ENCODE assay signal across 27 cellular contexts in the genomic region with DNA sequence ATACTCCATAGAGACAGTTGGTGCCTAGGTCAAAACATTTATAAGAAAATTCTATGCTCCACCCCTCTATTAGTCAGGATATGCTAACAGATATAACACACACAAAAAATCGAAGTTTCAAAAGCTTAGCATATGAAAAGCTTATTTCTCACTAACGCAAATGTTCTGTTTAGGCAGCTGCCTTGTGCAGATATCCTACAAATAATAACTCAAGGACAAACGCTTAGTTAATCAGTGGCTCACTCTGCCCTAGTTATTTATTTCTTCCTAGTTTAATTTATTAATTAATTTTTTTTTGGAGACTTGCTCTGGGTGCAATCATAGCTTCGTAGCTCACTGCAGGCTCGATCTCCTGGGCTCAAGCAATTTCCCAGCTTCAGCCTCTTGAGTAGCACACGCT.
"Had no signal": no experiment of that assay in that cellular context is flagged by ENCODE, and none has a peak within 500 bp of the region (broad histone marks: within the 10 kb centered on the region; RNA-seq: fewer than 3 reads in every experiment).

No MANE protein-coding gene starts in this region.

- H3K4me1 ChIP-seq: stomach, suprapubic skin, testis, thyroid gland, tibial artery, tibial nerve, transverse colon, upper lobe of left lung, upper lobe of right lung, uterus, vagina had no signal

- DNase-seq: stimulated activated CD4-positive, alpha-beta T cell treated with anti-CD3 and anti-CD28 coated beads, Interleukin-2, amount 100 ng/mL, for 48 hours; stimulated activated CD4-positive, alpha-beta T cell treated with anti-CD3 and anti-CD28 coated beads, Interleukin-4, amount 100 ng/mL, for 1 hour; stimulated activated CD4-positive, alpha-beta T cell treated with anti-CD3 and anti-CD28 coated beads, Interleukin-4, amount 100 ng/mL, for 24 hours; stimulated activated CD4-positive, alpha-beta T cell treated with anti-CD3 and anti-CD28 coated beads, Interleukin-4, amount 100 ng/mL, for 4 hours; stimulated activated CD8-positive, alpha-beta memory T cell treated with anti-CD3 and anti-CD28 coated beads, Interleukin-4, amount 100 ng/mL, for 48 hours; stimulated activated naive B cell treated with anti-CD40 and anti-IgM and Interleukin-4, amounts not matched to agents 10 μg/mL and 1 μg/mL and 100 μg/mL, for 72 hours; stimulated activated naive CD4-positive, alpha-beta T cell; stimulated activated naive CD4-positive, alpha-beta T cell treated with Interleukin-2 at 50 U/mL for 16 hours; stimulated activated naive CD8-positive, alpha-beta T cell treated with anti-CD3 and anti-CD28 coated beads, Interleukin-15, amount 100 ng/mL, for 72 hours; stimulated activated naive CD8-positive, alpha-beta T cell treated with anti-CD3 and anti-CD28 coated beads, Interleukin-15, Interleukin-2, amounts not matched to agents 100 U/mL and 50 U/mL, for 24 hours; stomach; substantia nigra; testis; thyroid gland; tibial artery; transverse colon; trophoblast cell; upper lobe of left lung; upper lobe of right lung; uterus had no signal

- H3K36me3 ChIP-seq: stomach, suprapubic skin, thoracic aorta, thyroid gland, tibial artery, tibial nerve, transverse colon, upper lobe of left lung, upper lobe of right lung, uterus, vagina had no signal

- FAIRE-seq: urothelium cell line had no signal

- H3K9me3 ChIP-seq: suprapubic skin, testis, thoracic aorta, thyroid gland, tibial artery, tibial nerve, transverse colon, upper lobe of left lung, upper lobe of right lung, uterus, vagina had no signal

- H3K27me3 ChIP-seq: stomach, suprapubic skin, testis, thyroid gland, tibial artery, tibial nerve, transverse colon, upper lobe of left lung, upper lobe of right lung, uterus, vagina had no signal

- H3K4me3 ChIP-seq: stomach, suprapubic skin, testis, thoracic aorta, thyroid gland, tibial artery, tibial nerve, transverse colon, upper lobe of left lung, upper lobe of right lung, uterus, vagina had no signal

- ATAC-seq: stimulated activated effector memory CD8-positive, alpha-beta T cell treated with anti-CD3 and anti-CD28 coated beads, Interleukin-12 subunit alpha, Interleukin-12 subunit beta, amount 100 ng/mL, for 72 hours; stimulated activated memory B cell treated with anti-CD40 and anti-IgM and Interleukin-4, amounts not matched to agents 10 μg/mL and 1 μg/mL and 100 μg/mL, for 72 hours; stimulated activated naive B cell treated with anti-CD40 and anti-IgM and Interleukin-4, amounts not matched to agents 10 μg/mL and 1 μg/mL and 100 μg/mL, for 72 hours; stimulated activated naive CD8-positive, alpha-beta T cell treated with anti-CD3 and anti-CD28 coated beads, Interleukin-15, amount 100 ng/mL, for 72 hours; stimulated activated naive CD8-positive, alpha-beta T cell treated with anti-CD3 and anti-CD28 coated beads, Interleukin-15, Interleukin-2, amounts not matched to agents 100 U/mL and 50 U/mL, for 24 hours; upper lobe of right lung had no signal

- H3K27ac ChIP-seq: stomach, suprapubic skin, testis, thoracic aorta, thyroid gland, tibial artery, tibial nerve, transverse colon, upper lobe of left lung, upper lobe of right lung, uterus, vagina had no signal
